Comparison of ENCODE assay signal across 20 cellular contexts in the genomic region with DNA sequence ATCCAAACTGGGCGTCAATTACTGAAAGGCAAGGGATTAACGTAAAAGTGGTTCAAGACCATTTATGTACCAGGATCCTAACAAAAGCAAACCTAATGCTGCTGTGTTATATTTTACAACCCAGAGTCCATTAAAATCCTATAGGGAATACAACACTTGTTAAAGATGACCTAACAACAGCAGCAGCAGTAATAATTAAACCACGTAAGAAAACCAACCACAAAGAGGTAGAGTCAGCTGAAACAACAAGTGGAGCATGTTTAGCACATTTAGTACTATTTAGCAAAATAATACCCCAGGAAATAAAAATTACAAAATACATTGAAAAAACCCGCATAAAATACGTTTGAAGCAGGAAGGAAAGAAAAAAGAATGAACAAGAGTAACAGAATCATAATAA.
DNase-seq lines count a peak whose midpoint lies in the region; ATAC-seq and TF ChIP-seq lines count a peak whose summit lies in the region.
"Had no signal": no experiment of that assay in that cellular context is flagged by ENCODE, and none has a peak within 500 bp of the region (broad histone marks: within the 10 kb centered on the region; RNA-seq: fewer than 3 reads in every experiment).

No MANE protein-coding gene starts in this region.

- intact Hi-C loops in sciatic nerve (cut with DNase I), result no loop called here

- no peak overlapping the region for H2AFZ ChIP-seq in KMS-11 (ENCODE audit: low read depth)
- H2AFZ ChIP-seq: GM23248 had no signal

- H3K79me2 ChIP-seq in KMS-11 (ENCODE audit: insufficient read depth, low read depth), result no peaks in the 10 kb centered on the region

- no peak overlapping the region for H3K27ac ChIP-seq in KMS-11
- H3K27ac ChIP-seq: A549; BLaER1 treated with 17β-estradiol and CSF1 and Interleukin-3, amounts not matched to agents 10 nM and 100 nM; GM23248 had no signal

- H3K27me3 ChIP-seq in KMS-11 (ENCODE audit: insufficient read depth, low read depth), result no peaks in the 10 kb centered on the region
- H3K27me3 ChIP-seq: BE2C; BLaER1 treated with 17β-estradiol and CSF1 and Interleukin-3, amounts not matched to agents 10 nM and 100 nM had no signal

- H3K36me3 ChIP-seq in KMS-11 (ENCODE audit: insufficient read depth), result no peaks in the 10 kb centered on the region
- H3K36me3 ChIP-seq: BE2C; BLaER1 treated with 17β-estradiol and CSF1 and Interleukin-3, amounts not matched to agents 10 nM and 100 nM had no signal

- H3K9ac ChIP-seq in KMS-11, result no peak overlapping the region
- H3K9ac ChIP-seq: BLaER1 treated with 17β-estradiol and CSF1 and Interleukin-3, amounts not matched to agents 10 nM and 100 nM; GM23248 had no signal

- H3K4me1 ChIP-seq in KMS-11 (ENCODE audit: low read depth, poor library complexity, severe bottlenecking), result peaks cover 61% of the 10 kb centered on the region
- H3K4me1 ChIP-seq: A549, BE2C had no signal

- H3K4me2 ChIP-seq in KMS-11, result peak overlapping the region; percentile 7; the same call in 1 of the 2 replicates
- H3K4me2 ChIP-seq: A549; BLaER1 treated with 17β-estradiol and CSF1 and Interleukin-3, amounts not matched to agents 10 nM and 100 nM had no signal

- no peaks in the 10 kb centered on the region for H4K20me1 ChIP-seq in KMS-11 (ENCODE audit: insufficient read depth)
- H4K20me1 ChIP-seq: BLaER1 treated with 17β-estradiol and CSF1 and Interleukin-3, amounts not matched to agents 10 nM and 100 nM had no signal

- no peak overlapping the region for H3K4me3 ChIP-seq in KMS-11 (IDR thresholded peaks at IDR 0.05; ENCODE audit: insufficient read depth, low read depth, low read length)
- H3K4me3 ChIP-seq: A549; BLaER1 treated with 17β-estradiol and CSF1 and Interleukin-3, amounts not matched to agents 10 nM and 100 nM; GM23248 had no signal

- TF ChIP-seq CTCF in KMS-11 (conservative IDR thresholded peaks at IDR 0.05; ENCODE audit: low read depth, low read length), result no peak

- peak; percentile 72 for ATAC-seq in sciatic nerve
- ATAC-seq: A549, HCT116 had no signal

- DNase-seq in NCI-H748 (lab: John Stamatoyannopoulos, UW; ENCODE audit: unreplicated experiment), result peak; percentile 16
- no peak for DNase-seq in NCI-H748 treated with DMSO at 0.1 percent for 48 hours (lab: John Stamatoyannopoulos, UW)
- DNase-seq in sciatic nerve (ENCODE audit: low spot score), result no peak
- no peak for DNase-seq in T-helper 9 cell
- DNase-seq in activated CD4-positive, CD25-positive, alpha-beta regulatory T cell treated with anti-CD3 and anti-CD28 coated beads, Interleukin-2, amount 50 U/mL, for 72 hours, result no peak
- DNase-seq: 8988T; ACHN; AML-193; BE2C; CD4-positive, alpha-beta T cell; CD8-positive, alpha-beta memory T cell; DMS 273 treated with DMSO at 0.1 percent for 48 hours; DND-41; GM23248; H7; HFFc6 had no signal
